ENCODE assay signal across 1 cellular context in genomic region chr2:105779394-105779793, GRCh38.
TF ChIP-seq lines count a peak whose summit lies in the region.

No MANE protein-coding gene starts in this region.

TF ChIP-seq in GM23338, 12 proteins besides CTCF, POLR2A, EP300 and RAD21 (continued from another document):
- TF ChIP-seq REST (IDR thresholded peaks at IDR 0.05; ENCODE audit: unreplicated experiment): no peak
